9 cellular contexts compared by ENCODE assay signal in genomic region chr17:20074001-20074400, GRCh38.
DNase-seq lines count a peak whose midpoint lies in the region; ATAC-seq and TF ChIP-seq lines count a peak whose summit lies in the region.
"Had no signal": no experiment of that assay in that cellular context is flagged by ENCODE, and none has a peak within 500 bp of the region (broad histone marks: within the 10 kb centered on the region; RNA-seq: fewer than 3 reads in every experiment).

No MANE protein-coding gene starts in this region.

- no peak for TF ChIP-seq CTCF in adrenal gland (IDR thresholded peaks at IDR 0.05)
- no peak for TF ChIP-seq CTCF in transverse colon (IDR thresholded peaks at IDR 0.05)

- peaks cover 28% of the 10 kb centered on the region for H3K4me1 Mint-ChIP-seq in activated T-cell treated with anti-CD3 and anti-CD28 coated beads, Interleukin-2, amount 50 U/mL, for 72 hours (ENCODE audit: low read depth)

- H3K27me3 ChIP-seq in adrenal gland (no peaks in the 10 kb centered on the region), mucosa of rectum (ENCODE audit: control insufficient read depth in 2 of 2, insufficient read depth in 2 of 2, low read length in 2 of 2) (no peaks in the 10 kb centered on the region), transverse colon (no peaks in the 10 kb centered on the region)

- H3K4me1 ChIP-seq in adrenal gland (replicated peaks in 1 of 2), result no peaks in the 10 kb centered on the region
- no peaks in the 10 kb centered on the region for H3K4me1 ChIP-seq in mucosa of rectum (ENCODE audit: control insufficient read depth in 2 of 2, insufficient read depth in 2 of 2, low read length in 2 of 2)
- H3K4me1 ChIP-seq in transverse colon, result peaks cover 0 to 4% (median 0%) of the 10 kb centered on the region in 4 donors

- TF ChIP-seq POLR2A in adrenal gland (IDR thresholded peaks at IDR 0.05), result no peak
- no peak for TF ChIP-seq POLR2A in transverse colon (IDR thresholded peaks at IDR 0.05)

- no peaks in the 10 kb centered on the region for H3K36me3 ChIP-seq in adrenal gland (replicated peaks in 1 of 2)
- H3K36me3 ChIP-seq in mucosa of rectum (ENCODE audit: control insufficient read depth in 2 of 2, insufficient read depth in 2 of 2, low read length in 2 of 2), result no peaks in the 10 kb centered on the region
- H3K36me3 ChIP-seq in transverse colon, result no peaks in the 10 kb centered on the region

- H3K4me3 Mint-ChIP-seq in activated T-cell treated with anti-CD3 and anti-CD28 coated beads, Interleukin-2, amount 50 U/mL, for 72 hours, result peak overlapping the region; percentile 38 to 70

- peak overlapping the region in 1 of 2 donors; percentile 24 for H3K9ac ChIP-seq in mucosa of rectum (ENCODE audit: low read depth in 1 of 2, low read length in 2 of 2)

- TF ChIP-seq EP300 in transverse colon (IDR thresholded peaks at IDR 0.05; ENCODE audit: low read depth), result no peak

- H3K27ac ChIP-seq in adrenal gland (peak overlapping the region in 3 of 5 donors; percentile 5 to 67 (median 49)), mucosa of rectum (ENCODE audit: low read depth in 2 of 2, low read length in 2 of 2) (peak overlapping the region; percentile 2 to 12), transverse colon (peak overlapping the region; percentile 9 to 33 (median 25))

- no peaks in the 10 kb centered on the region for H3K36me3 Mint-ChIP-seq in activated T-cell treated with anti-CD3 and anti-CD28 coated beads, Interleukin-2, amount 50 U/mL, for 72 hours (ENCODE audit: insufficient read depth in 2 of 2)

- H3K9me3 ChIP-seq in adrenal gland (replicated peaks in 1 of 3) (no peaks in the 10 kb centered on the region), mucosa of rectum (ENCODE audit: control insufficient read depth in 2 of 2, low read length in 2 of 2) (no peaks in the 10 kb centered on the region), transverse colon (no peaks in the 10 kb centered on the region)

- in situ Hi-C loops in transverse colon (cut with MboI; ENCODE audit: low pct_ligation_motif_present in 1 of 4, low pct_unique_long_range_greater_than_20kb in 1 of 4, low sequenced_read_pairs in 3 of 4), result no loop called here

- H3K27ac Mint-ChIP-seq in activated T-cell treated with anti-CD3 and anti-CD28 coated beads, Interleukin-2, amount 50 U/mL, for 72 hours, result no peak overlapping the region

- DNase-seq in activated T-cell treated with anti-CD3 and anti-CD28 coated beads, Interleukin-2, amount 50 U/mL, for 72 hours, result no peak
- DNase-seq in activated T-cell treated with anti-CD3 and anti-CD28 coated beads, Interleukin-2, amount 50 U/mL, for 48 hours, result no peak
- DNase-seq in adrenal gland, result no peak
- DNase-seq in transverse colon, result no peak
- no peak for DNase-seq in T-helper 9 cell
- DNase-seq in NCI-H2107 treated with DMSO at 0.1 percent for 48 hours (lab: John Stamatoyannopoulos, UW; ENCODE audit: unreplicated experiment), result no peak
- DNase-seq in NCI-H1417 treated with DMSO at 0.1 percent for 48 hours (lab: John Stamatoyannopoulos, UW), result no peak
- DNase-seq: foreskin melanocyte had no signal

- no peaks in the 10 kb centered on the region for H3K9me3 Mint-ChIP-seq in activated T-cell treated with anti-CD3 and anti-CD28 coated beads, Interleukin-2, amount 50 U/mL, for 72 hours

- H3K27me3 Mint-ChIP-seq in activated T-cell treated with anti-CD3 and anti-CD28 coated beads, Interleukin-2, amount 50 U/mL, for 72 hours (ENCODE audit: low read depth), result peaks cover 6% of the 10 kb centered on the region

- no peak for ATAC-seq in activated T-cell treated with anti-CD3 and anti-CD28 coated beads, Interleukin-2, amount 50 U/mL, for 72 hours (replicated peaks in 1 of 2)

- H3K4me3 ChIP-seq in adrenal gland (peak overlapping the region in 1 of 4 donors; percentile 35), mucosa of rectum (ENCODE audit: low read length in 2 of 2) (peak overlapping the region; percentile 47 to 55), transverse colon (peak overlapping the region in 1 of 4 donors; percentile 22)

- intact Hi-C loops in adrenal gland (cut with DNase I) (no loop called here), transverse colon (cut with DNase I; ENCODE audit: low total_unique reads) (no loop called here)

- 38 to 48% (median 47%) methylated on average over 7 of the region's 7 CpGs for WGBS in adrenal gland, 4 donors
- WGBS in transverse colon (ENCODE audit: low coverage in 1 of 2), 2 donors, result 58 to 86% methylated on average over 1 to 7 of the region's 7 CpGs
